Comparison of ENCODE assay signal across 17 cellular contexts in the genomic region with DNA sequence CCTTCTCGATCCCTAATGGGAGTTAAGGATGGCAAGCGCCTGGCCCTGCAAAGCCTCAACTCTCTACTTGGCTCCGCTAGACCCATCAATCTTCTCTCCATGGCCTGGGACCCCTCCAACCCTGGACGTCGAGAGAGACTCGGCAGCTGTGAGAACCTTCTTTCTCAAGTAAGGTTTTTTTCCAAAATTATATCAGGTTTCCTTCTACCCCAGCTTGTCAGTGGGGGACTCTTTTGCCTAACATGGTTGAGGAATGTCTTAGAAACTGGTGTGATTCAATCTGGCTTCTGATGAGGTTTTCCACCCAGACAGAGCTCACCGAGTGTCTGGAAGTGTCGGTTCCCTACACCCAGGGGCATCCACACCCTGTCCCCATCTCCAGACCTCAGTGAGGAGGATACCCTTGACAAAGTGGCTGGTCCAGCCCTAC.
DNase-seq lines count a peak whose midpoint lies in the region; ATAC-seq and TF ChIP-seq lines count a peak whose summit lies in the region.
"Had no signal": no experiment of that assay in that cellular context is flagged by ENCODE, and none has a peak within 500 bp of the region (broad histone marks: within the 10 kb centered on the region; RNA-seq: fewer than 3 reads in every experiment).

No MANE protein-coding gene starts in this region.

- no peak for TF ChIP-seq RAD21 in IMR-90 (IDR thresholded peaks at IDR 0.05; ENCODE audit: low read length)

- peak overlapping the region; percentile 53; the same call in 2 of the 3 replicates for H2BK15ac ChIP-seq in IMR-90 (ENCODE audit: low read depth, low read length)

- H3K4ac ChIP-seq in IMR-90 (ENCODE audit: low read depth, low read length): peak overlapping the region; percentile 100

- no peak overlapping the region for H3K56ac ChIP-seq in IMR-90 (ENCODE audit: extremely low read depth, insufficient read depth, low read length)

- peak overlapping the region; percentile 97; the same call in 1 of the 2 replicates for H3K14ac ChIP-seq in IMR-90 (replicated peaks; ENCODE audit: low read depth, low read length)

- DNase-seq in IMR-90: no peak
- DNase-seq in esophagus squamous epithelium (lab: John Stamatoyannopoulos, UW): no peak
- DNase-seq in thoracic aorta (ENCODE audit: low spot score): no peak
- DNase-seq in islet precursor cell: no peak
- DNase-seq in progenitor cell of endocrine pancreas (ENCODE audit: low spot score, unreplicated experiment): no peak
- DNase-seq in natural killer cell treated with Interleukin-12 subunit alpha and Interleukin-12 subunit beta and Interleukin-15 and Interleukin-18, amount 100 ng/mL, for 72 hours (ENCODE audit: low spot score): no peak
- no peak for DNase-seq in H4 (ENCODE audit: low spot score)
- DNase-seq: activated CD4-positive, alpha-beta T cell treated with anti-CD3 and anti-CD28 coated beads, Interleukin-2, amount 10 ng/mL, durations not matched to agents 7 days and 5 days; DMS 273 treated with DMSO at 0.1 percent for 48 hours; midbrain; NCI-H1417 treated with DMSO at 0.1 percent for 48 hours; NCI-H510A treated with DMSO at 0.1 percent for 48 hours had no signal

- H3K36me3 Mint-ChIP-seq in progenitor cell of endocrine pancreas (ENCODE audit: insufficient read depth): no peaks in the 10 kb centered on the region
- H3K36me3 Mint-ChIP-seq in natural killer cell treated with Interleukin-12 subunit alpha and Interleukin-12 subunit beta and Interleukin-15 and Interleukin-18, amount 100 ng/mL, for 72 hours: no peaks in the 10 kb centered on the region
- H3K36me3 Mint-ChIP-seq: activated naive CD4-positive, alpha-beta T cell treated with anti-CD3 and anti-CD28 coated beads, Interleukin-2, amount 50 U/mL, for 24 hours; neural progenitor cell had no signal

- no peak overlapping the region for H3K18ac ChIP-seq in IMR-90 (ENCODE audit: low read depth, low read length)

- H3K27me3 ChIP-seq in IMR-90 (ENCODE audit: control insufficient read depth, insufficient read depth, low read length): no peaks in the 10 kb centered on the region
- peaks cover 0 to 38% (median 0%) of the 10 kb centered on the region in 4 donors for H3K27me3 ChIP-seq in esophagus squamous epithelium
- no peaks in the 10 kb centered on the region for H3K27me3 ChIP-seq in muscle layer of duodenum (ENCODE audit: low read depth, low read length)
- H3K27me3 ChIP-seq in thoracic aorta (replicated peaks; ENCODE audit: insufficient read depth): no peaks in the 10 kb centered on the region
- H3K27me3 ChIP-seq: neural progenitor cell had no signal

- H3K4me3 ChIP-seq in IMR-90 (ENCODE audit: insufficient read depth, low read depth, low read length) (no peak overlapping the region), esophagus squamous epithelium (no peak overlapping the region), muscle layer of duodenum (ENCODE audit: low read depth in 1 of 2, low read length in 2 of 2) (peak overlapping the region in 1 of 2 donors; percentile 27), thoracic aorta (peak overlapping the region; percentile 32)
- H3K4me3 ChIP-seq: neural progenitor cell had no signal

- peak overlapping the region; percentile 99 for H3K23ac ChIP-seq in IMR-90 (ENCODE audit: low read depth, low read length)

- H3K4me2 ChIP-seq in IMR-90 (ENCODE audit: low read depth, low read length): no peak overlapping the region
- H3K4me2 ChIP-seq: neural progenitor cell had no signal

- peak overlapping the region; percentile 96 for H4K91ac ChIP-seq in IMR-90 (ENCODE audit: insufficient read depth, low read depth, low read length)

- no peak for TF ChIP-seq POLR2A in IMR-90 (IDR thresholded peaks at IDR 0.05; ENCODE audit: low read depth, low read length)
- no peak for TF ChIP-seq POLR2A in esophagus squamous epithelium (IDR thresholded peaks at IDR 0.05)

- no peaks in the 10 kb centered on the region for H3K9me3 ChIP-seq in IMR-90 (ENCODE audit: control insufficient read depth, insufficient read depth, low read length)
- H3K9me3 ChIP-seq in esophagus squamous epithelium: no peaks in the 10 kb centered on the region
- no peaks in the 10 kb centered on the region for H3K9me3 ChIP-seq in muscle layer of duodenum (ENCODE audit: control insufficient read depth in 1 of 2, low read length in 2 of 2)
- no peaks in the 10 kb centered on the region for H3K9me3 ChIP-seq in thoracic aorta

- H3K27ac ChIP-seq in IMR-90 (ENCODE audit: insufficient read depth, low read length) (no peak overlapping the region), esophagus squamous epithelium (peak overlapping the region; percentile 8 to 74 (median 64)), muscle layer of duodenum (ENCODE audit: low read length) (peak overlapping the region; percentile 32), thoracic aorta (peak overlapping the region; percentile 98 to 99)
- H3K27ac ChIP-seq: neural progenitor cell, VCaP had no signal

- peak overlapping the region; percentile 100 for H2BK120ac ChIP-seq in IMR-90 (ENCODE audit: low read depth, low read length)

- intact Hi-C loops in IMR-90 (cut with micrococcal nuclease) (no loop called here), esophagus squamous epithelium (cut with DNase I) (no loop called here)

- no peak overlapping the region for H3K27ac Mint-ChIP-seq in progenitor cell of endocrine pancreas
- no peak overlapping the region for H3K27ac Mint-ChIP-seq in natural killer cell treated with Interleukin-12 subunit alpha and Interleukin-12 subunit beta and Interleukin-15 and Interleukin-18, amount 100 ng/mL, for 72 hours
- H3K27ac Mint-ChIP-seq: activated CD4-positive, alpha-beta T cell treated with anti-CD3 and anti-CD28 coated beads, Interleukin-2, amount 10 ng/mL, durations not matched to agents 7 days and 5 days; activated naive CD4-positive, alpha-beta T cell treated with anti-CD3 and anti-CD28 coated beads, Interleukin-2, amount 50 U/mL, for 24 hours; neural progenitor cell had no signal

- H3K9ac ChIP-seq in IMR-90 (ENCODE audit: low read depth, low read length): no peak overlapping the region
- H3K9ac ChIP-seq: neural progenitor cell had no signal

- dilution Hi-C loops in IMR-90 (cut with HindIII; ENCODE audit: low sequenced_read_pairs, unreplicated experiment): no loop called here

- H2AFZ ChIP-seq in IMR-90 (replicated peaks; ENCODE audit: low read length, poor library complexity): no peak overlapping the region
- H2AFZ ChIP-seq: neural progenitor cell had no signal

- H2AK9ac ChIP-seq in IMR-90 (replicated peaks; ENCODE audit: low read depth, low read length, poor library complexity): no peak overlapping the region

- no peak overlapping the region for H2BK5ac ChIP-seq in IMR-90 (ENCODE audit: low read depth, low read length, poor library complexity, severe bottlenecking)

- TF ChIP-seq CTCF in IMR-90 (conservative IDR thresholded peaks at IDR 0.05; ENCODE audit: low read depth, low read length) (no peak), esophagus squamous epithelium (IDR thresholded peaks at IDR 0.05) (no peak), thoracic aorta (IDR thresholded peaks at IDR 0.05) (no peak), progenitor cell of endocrine pancreas (IDR thresholded peaks at IDR 0.05; ENCODE audit: unreplicated experiment) (no peak)

- H3K79me1 ChIP-seq in IMR-90 (ENCODE audit: low read depth in 1 of 2, low read length in 2 of 2): peaks cover 0 to 17% of the 10 kb centered on the region in 2 experiments; a peak in 2 of 4 replicates

- H3K4me1 ChIP-seq in IMR-90 (ENCODE audit: control insufficient read depth, insufficient read depth, low read length): peaks cover 28% of the 10 kb centered on the region
- H3K4me1 ChIP-seq in esophagus squamous epithelium: peaks cover 4 to 61% (median 29%) of the 10 kb centered on the region in 3 donors
- peaks cover 8 to 22% of the 10 kb centered on the region in 2 donors for H3K4me1 ChIP-seq in muscle layer of duodenum (ENCODE audit: control insufficient read depth in 1 of 2, insufficient read depth in 2 of 2, low read length in 2 of 2)
- peaks cover 51 to 100% of the 10 kb centered on the region in 2 donors for H3K4me1 ChIP-seq in thoracic aorta (ENCODE audit: control insufficient read depth in 1 of 2, low read depth in 2 of 2)

- in situ Hi-C loops in IMR-90 (cut with MboI; ENCODE audit: low sequenced_read_pairs): no loop called here

- H4K8ac ChIP-seq in IMR-90 (ENCODE audit: low read depth in 2 of 2, low read length in 2 of 2): peak overlapping the region; percentile 1 to 97; a peak in 2 of 4 replicates

- CTCF ChIA-PET in IMR-90 (lab: Yijun Ruan, JAX): no interaction called here

- H4K5ac ChIP-seq in IMR-90 (ENCODE audit: low read depth, low read length): no peak overlapping the region

- no TSS peak for BruUV-seq in IMR-90 (replicated peaks; lab: Mats Ljungman, UMichigan)

- no peak overlapping the region for H3K4me3 Mint-ChIP-seq in progenitor cell of endocrine pancreas (ENCODE audit: low read depth)
- H3K4me3 Mint-ChIP-seq in natural killer cell treated with Interleukin-12 subunit alpha and Interleukin-12 subunit beta and Interleukin-15 and Interleukin-18, amount 100 ng/mL, for 72 hours: no peak overlapping the region
- H3K4me3 Mint-ChIP-seq: activated CD4-positive, alpha-beta T cell treated with anti-CD3 and anti-CD28 coated beads, Interleukin-2, amount 10 ng/mL, durations not matched to agents 7 days and 5 days; activated naive CD4-positive, alpha-beta T cell treated with anti-CD3 and anti-CD28 coated beads, Interleukin-2, amount 50 U/mL, for 24 hours; neural progenitor cell had no signal

- no peak for ATAC-seq in IMR-90 (ENCODE audit: low read depth)
- peak; percentile 52 for ATAC-seq in thoracic aorta (ENCODE audit: insufficient number of reproducible peaks, low FRiP score, low read depth)
- ATAC-seq in natural killer cell treated with Interleukin-12 subunit alpha and Interleukin-12 subunit beta and Interleukin-15 and Interleukin-18, amount 100 ng/mL, for 72 hours: no peak
- ATAC-seq: SK-N-SH treated with all-trans-retinoic acid at 6 μM for 48 hours had no signal

- H3K4me1 Mint-ChIP-seq in progenitor cell of endocrine pancreas (ENCODE audit: low read depth): peaks cover 17% of the 10 kb centered on the region
- H3K4me1 Mint-ChIP-seq in natural killer cell treated with Interleukin-12 subunit alpha and Interleukin-12 subunit beta and Interleukin-15 and Interleukin-18, amount 100 ng/mL, for 72 hours (ENCODE audit: low read depth in 2 of 2): no peaks in the 10 kb centered on the region
- H3K4me1 Mint-ChIP-seq: activated CD4-positive, alpha-beta T cell treated with anti-CD3 and anti-CD28 coated beads, Interleukin-2, amount 10 ng/mL, durations not matched to agents 7 days and 5 days; activated naive CD4-positive, alpha-beta T cell treated with anti-CD3 and anti-CD28 coated beads, Interleukin-2, amount 50 U/mL, for 24 hours had no signal

- H4K20me1 ChIP-seq in IMR-90 (ENCODE audit: insufficient read depth, low read length): no peaks in the 10 kb centered on the region

- H2AK5ac ChIP-seq in IMR-90 (ENCODE audit: low read depth, low read length): peak overlapping the region; percentile 86

- WGBS in IMR-90 (ENCODE audit: extremely low coverage in 2 of 2, insufficient read length in 1 of 2), 2 experiments: 89% methylated on average over 2 of the region's 8 CpGs; no CpG with 5 or more reads in 1 of the 2 experiments
- WGBS in esophagus squamous epithelium, 2 donors: 64 to 65% methylated on average over 6 to 7 of the region's 8 CpGs

- POLR2A ChIA-PET in IMR-90 (lab: Charles Lee; ENCODE audit: unreplicated experiment): no interaction called here

- no peaks in the 10 kb centered on the region for H3K36me3 ChIP-seq in IMR-90 (ENCODE audit: control insufficient read depth, insufficient read depth, low read length)
- no peaks in the 10 kb centered on the region for H3K36me3 ChIP-seq in esophagus squamous epithelium
- H3K36me3 ChIP-seq in muscle layer of duodenum (ENCODE audit: control insufficient read depth in 1 of 2, insufficient read depth in 2 of 2, low read length in 2 of 2): no peaks in the 10 kb centered on the region
- no peaks in the 10 kb centered on the region for H3K36me3 ChIP-seq in thoracic aorta
- H3K36me3 ChIP-seq: neural progenitor cell had no signal

- H2BK20ac ChIP-seq in IMR-90 (ENCODE audit: low read depth, low read length): peak overlapping the region; percentile 100

- no peaks in the 10 kb centered on the region for H3K9me3 Mint-ChIP-seq in progenitor cell of endocrine pancreas (ENCODE audit: low read depth)
- H3K9me3 Mint-ChIP-seq in natural killer cell treated with Interleukin-12 subunit alpha and Interleukin-12 subunit beta and Interleukin-15 and Interleukin-18, amount 100 ng/mL, for 72 hours: no peaks in the 10 kb centered on the region
- H3K9me3 Mint-ChIP-seq: activated CD4-positive, alpha-beta T cell treated with anti-CD3 and anti-CD28 coated beads, Interleukin-2, amount 10 ng/mL, durations not matched to agents 7 days and 5 days; activated naive CD4-positive, alpha-beta T cell treated with anti-CD3 and anti-CD28 coated beads, Interleukin-2, amount 50 U/mL, for 24 hours; neural progenitor cell had no signal

- peaks cover 36% of the 10 kb centered on the region for H3K9me1 ChIP-seq in IMR-90 (ENCODE audit: insufficient read depth, low read length)

- H3K27me3 Mint-ChIP-seq in progenitor cell of endocrine pancreas: peaks cover 22% of the 10 kb centered on the region
- peaks cover 4 to 15% of the 10 kb centered on the region in 2 donors for H3K27me3 Mint-ChIP-seq in natural killer cell treated with Interleukin-12 subunit alpha and Interleukin-12 subunit beta and Interleukin-15 and Interleukin-18, amount 100 ng/mL, for 72 hours
- H3K27me3 Mint-ChIP-seq: activated CD4-positive, alpha-beta T cell treated with anti-CD3 and anti-CD28 coated beads, Interleukin-2, amount 10 ng/mL, durations not matched to agents 7 days and 5 days had no signal
